ENCODE assay signal across 1 cellular context in genomic region chr2:111148225-111148873, GRCh38.
TF ChIP-seq lines count a peak whose summit lies in the region.

No MANE protein-coding gene starts in this region.

TF ChIP-seq in K562, 482 proteins besides CTCF, POLR2A, EP300 and RAD21:
- TF ChIP-seq CREB1 (IDR thresholded peaks at IDR 0.05) (peak; percentile 54; the same call in 1 of the 2 replicates), CREB1 (CRISPR knock-in tag; IDR thresholded peaks at IDR 0.05) (no peak), ZNF24 (IDR thresholded peaks at IDR 0.05) (no peak), TBL1XR1 (IDR thresholded peaks at IDR 0.05; ENCODE audit: low read length in 2 of 2) (0 out of 4 replicates have a peak, but pooled peaks of 1 of the 2 experiments have one; percentile 7), ATF1 (CRISPR knock-in tag; IDR thresholded peaks at IDR 0.05) (no peak), ATF1 (tag; IDR thresholded peaks at IDR 0.05) (peak; percentile 45), ZFP36 (IDR thresholded peaks at IDR 0.05; ENCODE audit: low read depth, low read length, partially characterized antibody) (no peak), SRSF7 (optimal IDR thresholded peaks at IDR 0.05; ENCODE audit: low read depth, low read length) (no peak), TBP (optimal IDR thresholded peaks at IDR 0.05; ENCODE audit: low read depth, low read length) (peak; percentile 17), DACH1 (IDR thresholded peaks at IDR 0.05; ENCODE audit: partially characterized antibody) (no peak), NR3C1 (CRISPR knock-in tag; IDR thresholded peaks at IDR 0.05) (no peak), ZNF280B (CRISPR knock-in tag; IDR thresholded peaks at IDR 0.05) (no peak), ATF7 (IDR thresholded peaks at IDR 0.05) (0 out of 2 replicates have a peak, but pooled peaks have one; percentile 13), UBTF (IDR thresholded peaks at IDR 0.05; ENCODE audit: borderline replicate concordance in 1 of 2, low read depth in 2 of 2, low read length in 2 of 2) (0 out of 4 replicates have a peak, but pooled peaks of 1 of the 2 experiments have one; percentile 54), SPI1 (IDR thresholded peaks at IDR 0.05; ENCODE audit: borderline replicate concordance, low read depth, low read length) (peak; percentile 83), MXI1 (IDR thresholded peaks at IDR 0.05; ENCODE audit: low read depth, low read length) (no peak), EGR1 (conservative IDR thresholded peaks at IDR 0.05) (peak; percentile 38; the same call in 1 of the 2 replicates), ZNF398 (CRISPR knock-in tag; IDR thresholded peaks at IDR 0.05) (no peak), ATF3 (IDR thresholded peaks at IDR 0.05) (peak; percentile 47), ATF3 (CRISPR knock-in tag; conservative IDR thresholded peaks at IDR 0.05) (0 out of 2 replicates have a peak, but pooled peaks have one; percentile 8)
TF ChIP-seq in K562: peak in this region for 9.
